19 cellular contexts compared by ENCODE assay signal in genomic region chr11:69810289-69811118, GRCh38. TPM values are rescaled to one million over a fixed set of nuclear protein-coding genes. Genes with fewer than 3 reads are reported as not detected.
DNase-seq lines count a peak whose midpoint lies in the region; ATAC-seq and TF ChIP-seq lines count a peak whose summit lies in the region.
"Had no signal": no experiment of that assay in that cellular context is flagged by ENCODE, and none has a peak within 500 bp of the region (broad histone marks: within the 10 kb centered on the region; RNA-seq: fewer than 3 reads in every experiment).

No MANE protein-coding gene starts in this region.

- 100% methylated on average over 2 of the region's 39 CpGs for WGBS in right lobe of liver (ENCODE audit: insufficient coverage, low coverage, low lambda C conversion rate, missing lambda C conversion rate)
- 91 to 93% methylated on average over 39 of the region's 39 CpGs for WGBS in aorta, 2 donors

- intact Hi-C loops in left ventricle myocardium superior (cut with micrococcal nuclease) (no loop called here), right lobe of liver (cut with DNase I) (no loop called here), aorta (cut with DNase I) (no loop called here)

- peak; percentile 34 for ATAC-seq in left ventricle myocardium superior
- peak; percentile 87 to 94 (median 91) for ATAC-seq in right lobe of liver
- peak; percentile 39 for ATAC-seq in aorta (ENCODE audit: low FRiP score)

- no peaks in the 10 kb centered on the region for H3K9me3 ChIP-seq in right atrium auricular region
- no peaks in the 10 kb centered on the region for H3K9me3 ChIP-seq in right lobe of liver
- no peaks in the 10 kb centered on the region for H3K9me3 ChIP-seq in aorta (ENCODE audit: control insufficient read depth, low read length)
- H3K9me3 ChIP-seq: BE2C had no signal

- H3K27ac ChIP-seq in right atrium auricular region = no peak overlapping the region
- no peak overlapping the region for H3K27ac ChIP-seq in right lobe of liver
- no peak overlapping the region for H3K27ac ChIP-seq in aorta (ENCODE audit: low read depth in 1 of 2, low read length in 2 of 2)
- H3K27ac ChIP-seq: GM23248 had no signal

- DNase-seq in left ventricle myocardium superior (no peak), right atrium auricular region (ENCODE audit: low spot score) (no peak), RPMI8226 (peak; percentile 56), right lobe of liver (peak; percentile 59 to 85 (median 80)), aorta (no peak), GF-D8 (lab: John Stamatoyannopoulos, UW) (no peak), HT-29 (ENCODE audit: low spot score) (no peak)
- DNase-seq: ACHN; BE2C; CD4-positive, CD25-positive, alpha-beta regulatory T cell; CD8-positive, alpha-beta memory T cell; COR-L47; DMS 273 treated with DMSO at 0.1 percent for 48 hours; DMS53; DND-41; EL; GM23248; H9 had no signal

- H3K4me1 ChIP-seq in right atrium auricular region = no peaks in the 10 kb centered on the region
- H3K4me1 ChIP-seq in right lobe of liver = peaks cover 0 to 5% (median 0%) of the 10 kb centered on the region in 4 donors
- no peaks in the 10 kb centered on the region for H3K4me1 ChIP-seq in aorta (ENCODE audit: control insufficient read depth in 1 of 2, insufficient read depth in 2 of 2, low read length in 2 of 2)

- H3K36me3 ChIP-seq in right atrium auricular region (no peaks in the 10 kb centered on the region), right lobe of liver (no peaks in the 10 kb centered on the region), aorta (ENCODE audit: control insufficient read depth in 1 of 2, insufficient read depth in 2 of 2, low read length in 1 of 2) (no peaks in the 10 kb centered on the region)
- H3K36me3 ChIP-seq: BE2C had no signal

- TF ChIP-seq POLR2A in right lobe of liver (IDR thresholded peaks at IDR 0.05) = no peak

- H3K4me3 ChIP-seq in right atrium auricular region (no peak overlapping the region), right lobe of liver (no peak overlapping the region), aorta (ENCODE audit: low read length in 2 of 2) (no peak overlapping the region)
- H3K4me3 ChIP-seq: GM23248 had no signal

- TF ChIP-seq CTCF in right atrium auricular region (IDR thresholded peaks at IDR 0.05) (no peak), right lobe of liver (IDR thresholded peaks at IDR 0.05) (no peak)

- H3K27me3 ChIP-seq in right atrium auricular region (no peaks in the 10 kb centered on the region), right lobe of liver (no peaks in the 10 kb centered on the region), aorta (ENCODE audit: control insufficient read depth in 1 of 2, insufficient read depth in 2 of 2, low read length in 1 of 2) (no peaks in the 10 kb centered on the region)

RNA-seq across cellular contexts. Expression of gene FGF3, which starts 8.7 kb away (rescaled TPM):
- total RNA-seq in left ventricle myocardium superior (not detected), right atrium auricular region (not detected), right lobe of liver (not detected), aorta (not detected)
- not detected for polyA plus RNA-seq in aorta
- 0.41 TPM in 1 of 2 replicates, not detected in the other for total RNA-seq in HT-29 (2014; rRNA removed; shearing (Covaris generic))
- total RNA-seq: CD4-positive, CD25-positive, alpha-beta regulatory T cell; CD8-positive, alpha-beta memory T cell; G401; GM23248; H9 had no signal
- polyA plus RNA-seq: CD4-positive, CD25-positive, alpha-beta regulatory T cell; CD8-positive, alpha-beta memory T cell; GM23248 had no signal

RNA-seq across cellular contexts. Expression of gene FGF4, which starts 35.4 kb away (rescaled TPM):
- total RNA-seq in left ventricle myocardium superior (not detected), right atrium auricular region (not detected), right lobe of liver (not detected), aorta (not detected)
- polyA plus RNA-seq in aorta = under 1 TPM in 1 of 2 donors, not detected in 1; 0.13 TPM
- not detected in 2 replicates for total RNA-seq in HT-29 (2014; rRNA removed; shearing (Covaris generic))
- total RNA-seq: CD4-positive, CD25-positive, alpha-beta regulatory T cell; CD8-positive, alpha-beta memory T cell; G401; GM23248 had no signal
- polyA plus RNA-seq: CD4-positive, CD25-positive, alpha-beta regulatory T cell; CD8-positive, alpha-beta memory T cell; GM23248 had no signal

Comparison
In these comparisons a context has a peak if more than half of its experiments do, and no peak if none do; other contexts are left out.
1. ATAC-seq: peak in every context shown above with its lines; median percentile 91 in right lobe of liver; 39 in aorta; 34 in left ventricle myocardium superior.
2. DNase-seq: peak in RPMI8226 (single experiment) and right lobe of liver (3 of 3); none in left ventricle myocardium superior (single experiment), right atrium auricular region (single experiment), aorta (0 of 2), GF-D8 (single experiment) and HT-29 (single experiment).